19 cellular contexts compared by ENCODE assay signal in genomic region chr1:222084996-222085395, GRCh38.
DNase-seq lines count a peak whose midpoint lies in the region; ATAC-seq and TF ChIP-seq lines count a peak whose summit lies in the region.
"Had no signal": no experiment of that assay in that cellular context is flagged by ENCODE, and none has a peak within 500 bp of the region (broad histone marks: within the 10 kb centered on the region; RNA-seq: fewer than 3 reads in every experiment).

No MANE protein-coding gene starts in this region.

- H3K79me2 ChIP-seq in Loucy (ENCODE audit: insufficient read depth, low read length): no peaks in the 10 kb centered on the region
- H3K79me2 ChIP-seq: parathyroid adenoma had no signal

- H3K9me2 ChIP-seq in Loucy (replicated peaks; ENCODE audit: low read depth, low read length): no peaks in the 10 kb centered on the region

- no peaks in the 10 kb centered on the region for H4K20me1 ChIP-seq in Loucy (ENCODE audit: insufficient read depth, low read length, poor library complexity, severe bottlenecking)

- H3K9me3 ChIP-seq in Loucy (ENCODE audit: insufficient read depth, low read depth, low read length): no peaks in the 10 kb centered on the region

- no peak overlapping the region for H3K4me3 ChIP-seq in Loucy (ENCODE audit: low read length, poor library complexity, severe bottlenecking)
- H3K4me3 ChIP-seq in fibroblast of mammary gland (ENCODE audit: control insufficient read depth, low read depth, low read length): no peak overlapping the region

- H3K4me2 ChIP-seq in Loucy (ENCODE audit: low read depth, low read length, poor library complexity, severe bottlenecking): no peak overlapping the region
- H3K4me2 ChIP-seq: KMS-11 had no signal

- H3K36me3 ChIP-seq in Loucy (ENCODE audit: insufficient read depth, low read length): no peaks in the 10 kb centered on the region

- peak overlapping the region; percentile 25; the same call in 1 of the 2 replicates for H2AFZ ChIP-seq in Loucy (ENCODE audit: low read length)
- H2AFZ ChIP-seq: parathyroid adenoma had no signal

- no peak for TF ChIP-seq CTCF in Loucy (conservative IDR thresholded peaks at IDR 0.05; ENCODE audit: low read length)
- no peak for TF ChIP-seq CTCF in fibroblast of mammary gland (conservative IDR thresholded peaks at IDR 0.05; ENCODE audit: control insufficient read depth, insufficient read depth, low read depth, low read length)

- no peaks in the 10 kb centered on the region for H3F3A ChIP-seq in Loucy (ENCODE audit: low read depth)

- H3K27me3 ChIP-seq in Loucy (ENCODE audit: insufficient read depth, low read length, poor library complexity, severe bottlenecking): no peaks in the 10 kb centered on the region

- ATAC-seq in GM18867 (IDR thresholded peaks at IDR 0.05; ENCODE audit: unreplicated experiment) (no peak), HG03432 (IDR thresholded peaks at IDR 0.05; ENCODE audit: unreplicated experiment) (no peak)
- ATAC-seq: natural killer cell treated with Interleukin-12 subunit alpha and Interleukin-12 subunit beta and Interleukin-15 and Interleukin-18, amount 100 ng/mL, for 72 hours had no signal

- DNase-seq in ELR (ENCODE audit: low read depth) (peak; percentile 17), fibroblast of mammary gland (ENCODE audit: low read depth) (peak; percentile 91), renal cortical epithelial cell (ENCODE audit: low read depth) (peak; percentile 84), NK-92 (lab: John Stamatoyannopoulos, UW; ENCODE audit: unreplicated experiment) (no peak), NCI-H2029 (lab: John Stamatoyannopoulos, UW) (no peak)
- DNase-seq: DMS53; kidney; NCI-H1092; NCI-H510A treated with DMSO at 0.1 percent for 48 hours; SIG-M5; small intestine; stimulated activated CD4-positive, alpha-beta T cell treated with anti-CD3 and anti-CD28 coated beads, Interleukin-4, amount 100 ng/mL, for 24 hours; T-helper 1 cell had no signal

- no peak overlapping the region for H3K9ac ChIP-seq in Loucy (ENCODE audit: low read depth, low read length, poor library complexity, severe bottlenecking)
- H3K9ac ChIP-seq: KMS-11, parathyroid adenoma had no signal

- peaks cover 2% of the 10 kb centered on the region for H3K4me1 ChIP-seq in Loucy (ENCODE audit: insufficient read depth, low read length, poor library complexity, severe bottlenecking)
- H3K4me1 ChIP-seq: parathyroid adenoma had no signal

Comparison
In these comparisons a context has a peak if more than half of its experiments do, and no peak if none do; other contexts are left out.
1. DNase-seq: peak in ELR (single experiment), fibroblast of mammary gland (single experiment) and renal cortical epithelial cell (single experiment); none in NK-92 (single experiment) and NCI-H2029 (single experiment).